Comparison of ENCODE assay signal across 8 cellular contexts in genomic region chr10:124736491-124737136, GRCh38. TPM values are rescaled to one million over a fixed set of nuclear protein-coding genes. Genes with fewer than 3 reads are reported as not detected.
DNase-seq lines count a peak whose midpoint lies in the region; ATAC-seq and TF ChIP-seq lines count a peak whose summit lies in the region.

No MANE protein-coding gene starts in this region.

- no peak for TF ChIP-seq RAD21 in Ishikawa (IDR thresholded peaks at IDR 0.05; ENCODE audit: low read depth)

- H3K4me1 ChIP-seq in breast epithelium = peaks cover 11 to 40% of the 10 kb centered on the region in 2 donors

- TF ChIP-seq POLR2A in breast epithelium (IDR thresholded peaks at IDR 0.05) = no peak

- H3K27me3 Mint-ChIP-seq in stimulated activated memory B cell treated with anti-CD40 and anti-IgM and Interleukin-4, amounts not matched to agents 10 μg/mL and 1 μg/mL and 100 μg/mL, for 72 hours = no peaks in the 10 kb centered on the region
- peaks cover 2% of the 10 kb centered on the region in 3 donors for H3K27me3 Mint-ChIP-seq in CD14-positive monocyte (ENCODE audit: low read depth in 3 of 3)

- no peaks in the 10 kb centered on the region for H3K9me3 Mint-ChIP-seq in stimulated activated memory B cell treated with anti-CD40 and anti-IgM and Interleukin-4, amounts not matched to agents 10 μg/mL and 1 μg/mL and 100 μg/mL, for 72 hours
- peaks cover 0 to 2% (median 0%) of the 10 kb centered on the region in 7 donors for H3K9me3 Mint-ChIP-seq in CD14-positive monocyte

- peaks cover 100% of the 10 kb centered on the region for H3K4me1 Mint-ChIP-seq in stimulated activated memory B cell treated with anti-CD40 and anti-IgM and Interleukin-4, amounts not matched to agents 10 μg/mL and 1 μg/mL and 100 μg/mL, for 72 hours
- H3K4me1 Mint-ChIP-seq in CD14-positive monocyte = peaks cover 70% of the 10 kb centered on the region

- intact Hi-C loops in breast epithelium (cut with DNase I; ENCODE audit: low total_unique reads) = loop anchor here (10.0 kb wide), 1 partner anchor 82 kb away; no protein-coding TSS in a partner anchor
- intact Hi-C loops in CD14-positive monocyte (cut with micrococcal nuclease) = no loop called here

- no peaks in the 10 kb centered on the region for H3K36me3 ChIP-seq in breast epithelium

- DNase-seq in breast epithelium (ENCODE audit: low spot score in 2 of 2) (peak in 1 of 2 donors; percentile 46), kidney tubule cell (ENCODE audit: low spot score) (peak; percentile 85), CD14-positive monocyte (ENCODE audit: low spot score) (no peak), foreskin melanocyte (no peak)

- TF ChIP-seq CTCF in breast epithelium (IDR thresholded peaks at IDR 0.05) (no peak), CD14-positive monocyte (IDR thresholded peaks at IDR 0.05) (no peak)

- TF ChIP-seq EP300 in Ishikawa (IDR thresholded peaks at IDR 0.05; ENCODE audit: borderline replicate concordance) = peak; percentile 59; the same call in 1 of the 2 replicates

- H3K27ac ChIP-seq in breast epithelium = peak overlapping the region; percentile 64 to 77

- no peaks in the 10 kb centered on the region for H3K9me3 ChIP-seq in breast epithelium

- no peaks in the 10 kb centered on the region for H3K27me3 ChIP-seq in breast epithelium

- no peak for ATAC-seq in stimulated activated memory B cell treated with anti-CD40 and anti-IgM and Interleukin-4, amounts not matched to agents 10 μg/mL and 1 μg/mL and 100 μg/mL, for 72 hours
- ATAC-seq in HG03439 (IDR thresholded peaks at IDR 0.05; ENCODE audit: unreplicated experiment) (no peak), HG02884 (IDR thresholded peaks at IDR 0.05; ENCODE audit: unreplicated experiment) (no peak)

- H3K4me3 ChIP-seq in breast epithelium = no peak overlapping the region

- H3K36me3 Mint-ChIP-seq in stimulated activated memory B cell treated with anti-CD40 and anti-IgM and Interleukin-4, amounts not matched to agents 10 μg/mL and 1 μg/mL and 100 μg/mL, for 72 hours = peaks cover 24% of the 10 kb centered on the region
- H3K36me3 Mint-ChIP-seq in CD14-positive monocyte = peaks cover 60 to 66% of the 10 kb centered on the region in 2 donors

- no peak overlapping the region for H3K4me3 Mint-ChIP-seq in stimulated activated memory B cell treated with anti-CD40 and anti-IgM and Interleukin-4, amounts not matched to agents 10 μg/mL and 1 μg/mL and 100 μg/mL, for 72 hours
- H3K4me3 Mint-ChIP-seq in CD14-positive monocyte = no peak overlapping the region

- H3K27ac Mint-ChIP-seq in stimulated activated memory B cell treated with anti-CD40 and anti-IgM and Interleukin-4, amounts not matched to agents 10 μg/mL and 1 μg/mL and 100 μg/mL, for 72 hours = peak overlapping the region; percentile 96
- H3K27ac Mint-ChIP-seq in CD14-positive monocyte = no peak overlapping the region

TF ChIP-seq in Ishikawa, 13 proteins besides CTCF, POLR2A, EP300 and RAD21:
- TF ChIP-seq CREB1 (IDR thresholded peaks at IDR 0.05; ENCODE audit: low read depth) = no peak
- TF ChIP-seq, protein P1, sequence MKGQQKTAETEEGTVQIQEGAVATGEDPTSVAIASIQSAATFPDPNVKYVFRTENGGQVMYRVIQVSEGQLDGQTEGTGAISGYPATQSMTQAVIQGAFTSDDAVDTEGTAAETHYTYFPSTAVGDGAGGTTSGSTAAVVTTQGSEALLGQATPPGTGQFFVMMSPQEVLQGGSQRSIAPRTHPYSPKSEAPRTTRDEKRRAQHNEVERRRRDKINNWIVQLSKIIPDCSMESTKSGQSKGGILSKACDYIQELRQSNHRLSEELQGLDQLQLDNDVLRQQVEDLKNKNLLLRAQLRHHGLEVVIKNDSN (IDR thresholded peaks at IDR 0.05) = peak; percentile 73
- TF ChIP-seq TAF1 (IDR thresholded peaks at IDR 0.05; ENCODE audit: low read depth) = no peak
- TF ChIP-seq TEAD4 (IDR thresholded peaks at IDR 0.05) = peak; percentile 71
- TF ChIP-seq, protein P2, sequence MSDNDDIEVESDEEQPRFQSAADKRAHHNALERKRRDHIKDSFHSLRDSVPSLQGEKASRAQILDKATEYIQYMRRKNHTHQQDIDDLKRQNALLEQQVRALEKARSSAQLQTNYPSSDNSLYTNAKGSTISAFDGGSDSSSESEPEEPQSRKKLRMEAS (IDR thresholded peaks at IDR 0.05) = peak; percentile 95
- peak; percentile 85 for TF ChIP-seq EGR1 (IDR thresholded peaks at IDR 0.05)
- TF ChIP-seq NFIC (IDR thresholded peaks at IDR 0.05) = peak; percentile 87
- peak; percentile 59; the same call in 1 of the 2 replicates for TF ChIP-seq YY1 (IDR thresholded peaks at IDR 0.05; ENCODE audit: low read depth)
- peak; percentile 88; the same call in 1 of the 2 replicates for TF ChIP-seq ZBTB7A (IDR thresholded peaks at IDR 0.05; ENCODE audit: low read depth)
- TF ChIP-seq, protein P3, sequence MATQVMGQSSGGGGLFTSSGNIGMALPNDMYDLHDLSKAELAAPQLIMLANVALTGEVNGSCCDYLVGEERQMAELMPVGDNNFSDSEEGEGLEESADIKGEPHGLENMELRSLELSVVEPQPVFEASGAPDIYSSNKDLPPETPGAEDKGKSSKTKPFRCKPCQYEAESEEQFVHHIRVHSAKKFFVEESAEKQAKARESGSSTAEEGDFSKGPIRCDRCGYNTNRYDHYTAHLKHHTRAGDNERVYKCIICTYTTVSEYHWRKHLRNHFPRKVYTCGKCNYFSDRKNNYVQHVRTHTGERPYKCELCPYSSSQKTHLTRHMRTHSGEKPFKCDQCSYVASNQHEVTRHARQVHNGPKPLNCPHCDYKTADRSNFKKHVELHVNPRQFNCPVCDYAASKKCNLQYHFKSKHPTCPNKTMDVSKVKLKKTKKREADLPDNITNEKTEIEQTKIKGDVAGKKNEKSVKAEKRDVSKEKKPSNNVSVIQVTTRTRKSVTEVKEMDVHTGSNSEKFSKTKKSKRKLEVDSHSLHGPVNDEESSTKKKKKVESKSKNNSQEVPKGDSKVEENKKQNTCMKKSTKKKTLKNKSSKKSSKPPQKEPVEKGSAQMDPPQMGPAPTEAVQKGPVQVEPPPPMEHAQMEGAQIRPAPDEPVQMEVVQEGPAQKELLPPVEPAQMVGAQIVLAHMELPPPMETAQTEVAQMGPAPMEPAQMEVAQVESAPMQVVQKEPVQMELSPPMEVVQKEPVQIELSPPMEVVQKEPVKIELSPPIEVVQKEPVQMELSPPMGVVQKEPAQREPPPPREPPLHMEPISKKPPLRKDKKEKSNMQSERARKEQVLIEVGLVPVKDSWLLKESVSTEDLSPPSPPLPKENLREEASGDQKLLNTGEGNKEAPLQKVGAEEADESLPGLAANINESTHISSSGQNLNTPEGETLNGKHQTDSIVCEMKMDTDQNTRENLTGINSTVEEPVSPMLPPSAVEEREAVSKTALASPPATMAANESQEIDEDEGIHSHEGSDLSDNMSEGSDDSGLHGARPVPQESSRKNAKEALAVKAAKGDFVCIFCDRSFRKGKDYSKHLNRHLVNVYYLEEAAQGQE (IDR thresholded peaks at IDR 0.05; ENCODE audit: low read depth) = no peak
- TF ChIP-seq TCF12 (IDR thresholded peaks at IDR 0.05; ENCODE audit: low read depth) = peak; percentile 90
- TF ChIP-seq CEBPB (IDR thresholded peaks at IDR 0.05) = peak; percentile 30; the same call in 1 of the 2 replicates
- peak; percentile 43; the same call in 1 of the 2 replicates for TF ChIP-seq FOXM1 (IDR thresholded peaks at IDR 0.05; ENCODE audit: borderline replicate concordance, low read depth)

RNA-seq across cellular contexts. Expression of gene FAM53B, which starts 7.6 kb away (rescaled TPM):
- total RNA-seq in breast epithelium = 10 to 100 TPM; 17.0 to 39.7 (median 22.8) TPM
- 10 to 100 TPM in 1 of 2 donors, 1 to 10 TPM in 1; 5.8 to 12.6 TPM for polyA plus RNA-seq in CD14-positive monocyte

RNA-seq across cellular contexts. Expression of gene EEF1AKMT2, which starts 55.1 kb away (rescaled TPM):
- total RNA-seq in breast epithelium = 10 to 100 TPM; 14.1 to 23.6 (median 23.2) TPM
- polyA plus RNA-seq in CD14-positive monocyte = 10 to 100 TPM in 1 of 2 donors, 1 to 10 TPM in 1; 8.2 to 13.6 TPM
